9 cellular contexts compared by ENCODE assay signal in genomic region chr4:113447695-113448265, GRCh38.
DNase-seq lines count a peak whose midpoint lies in the region; ATAC-seq and TF ChIP-seq lines count a peak whose summit lies in the region.
"Had no signal": no experiment of that assay in that cellular context is flagged by ENCODE, and none has a peak within 500 bp of the region (broad histone marks: within the 10 kb centered on the region; RNA-seq: fewer than 3 reads in every experiment).

No MANE protein-coding gene starts in this region.

- H3K9me3 ChIP-seq in muscle layer of duodenum (ENCODE audit: control insufficient read depth in 1 of 2, low read length in 2 of 2) (peaks cover 0 to 3% of the 10 kb centered on the region in 2 donors), prostate gland (no peaks in the 10 kb centered on the region)

- ATAC-seq in GM18498 (IDR thresholded peaks at IDR 0.05; ENCODE audit: unreplicated experiment) (peak; percentile 64), GM19328 (IDR thresholded peaks at IDR 0.05; ENCODE audit: unreplicated experiment) (peak; percentile 49), HG03575 (IDR thresholded peaks at IDR 0.05; ENCODE audit: extremely low read depth, insufficient number of reproducible peaks, low FRiP score, unreplicated experiment) (peak; percentile 54), GM21825 (IDR thresholded peaks at IDR 0.05; ENCODE audit: unreplicated experiment) (no peak)

- no peak for TF ChIP-seq POLR2A in prostate gland (IDR thresholded peaks at IDR 0.05)

- H3K4me3 ChIP-seq in muscle layer of duodenum (ENCODE audit: low read depth in 1 of 2, low read length in 2 of 2) (peak overlapping the region in 1 of 2 donors; percentile 10), prostate gland (no peak overlapping the region)

- TF ChIP-seq CTCF in prostate gland (IDR thresholded peaks at IDR 0.05) = no peak

- peaks cover 8 to 19% of the 10 kb centered on the region in 2 donors for H3K4me1 ChIP-seq in muscle layer of duodenum (ENCODE audit: control insufficient read depth in 1 of 2, insufficient read depth in 2 of 2, low read length in 2 of 2)
- H3K4me1 ChIP-seq in prostate gland (replicated peaks) = no peaks in the 10 kb centered on the region

- DNase-seq in NCI-H1092 treated with DMSO at 0.1 percent for 48 hours (lab: John Stamatoyannopoulos, UW) = no peak
- DNase-seq in prostate gland (ENCODE audit: low spot score) = no peak
- no peak for DNase-seq in NCI-H2171 treated with DMSO at 0.1 percent for 48 hours (lab: John Stamatoyannopoulos, UW)
- DNase-seq: NCI-H82 had no signal

- H3K27me3 ChIP-seq in muscle layer of duodenum (ENCODE audit: low read depth, low read length) = no peaks in the 10 kb centered on the region
- no peaks in the 10 kb centered on the region for H3K27me3 ChIP-seq in prostate gland (replicated peaks; ENCODE audit: insufficient read depth)

- H3K36me3 ChIP-seq in muscle layer of duodenum (ENCODE audit: control insufficient read depth in 1 of 2, insufficient read depth in 2 of 2, low read length in 2 of 2) (peaks cover 0 to 8% of the 10 kb centered on the region in 2 donors), prostate gland (no peaks in the 10 kb centered on the region)

- H3K27ac ChIP-seq in muscle layer of duodenum (ENCODE audit: low read length) = peak overlapping the region; percentile 89
- H3K27ac ChIP-seq in prostate gland = peak overlapping the region in 1 of 2 donors; percentile 0

- intact Hi-C loops in prostate gland (cut with DNase I) = loop anchor here (5.0 kb wide), 1 partner anchor 315 kb away; the partner anchor contains the start of gene CAMK2D

- WGBS in prostate gland = 42% methylated on average over 5 of the region's 5 CpGs
